In the genomic region with DNA sequence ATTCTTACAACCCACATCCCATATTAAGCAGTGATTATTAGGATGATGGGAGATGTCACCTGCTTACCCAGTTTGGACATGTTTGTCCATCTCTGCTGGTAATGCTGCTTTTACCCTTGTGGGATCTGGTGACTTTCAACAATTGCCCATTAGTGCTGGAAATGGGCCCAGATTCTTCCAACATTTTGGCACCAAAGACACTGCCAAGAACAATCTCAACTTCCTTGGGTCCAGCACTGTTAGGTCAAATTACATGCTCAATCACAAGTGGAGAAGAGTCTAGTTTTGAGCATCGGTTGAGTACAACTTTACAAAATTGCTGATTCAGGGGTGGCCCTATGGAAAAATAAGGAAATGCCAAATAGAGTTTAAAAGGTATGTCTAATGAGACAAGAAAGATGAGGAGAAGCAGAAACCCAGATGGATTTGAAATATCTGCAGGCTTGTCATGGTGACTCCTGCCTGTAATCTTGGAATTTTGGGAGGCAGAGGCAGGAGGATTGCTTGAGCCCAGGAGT, we compare ENCODE assay signal across 19 cellular contexts. TPM values are rescaled to one million over a fixed set of nuclear protein-coding genes. Genes with fewer than 3 reads are reported as not detected.
DNase-seq lines count a peak whose midpoint lies in the region; ATAC-seq, FAIRE-seq and TF ChIP-seq lines count a peak whose summit lies in the region.
"Had no signal": no experiment of that assay in that cellular context is flagged by ENCODE, and none has a peak within 500 bp of the region (broad histone marks: within the 10 kb centered on the region; RNA-seq: fewer than 3 reads in every experiment).

No MANE protein-coding gene starts in this region.

- no peak overlapping the region for H3K27ac ChIP-seq in A549

- peak overlapping the region; percentile 30 for H3K27ac Mint-ChIP-seq in activated T-helper 1 cell treated with anti-CD3 and anti-CD28 coated beads, Interleukin-12 subunit alpha, Interleukin-12 subunit beta, Interleukin-2, Interleukin-4 antibody, amounts not matched to agents 30 ng/mL and 10 ng/mL and 1 ng/mL, durations not matched to agents 14 hours and 24 hours and 36 hours
- H3K27ac Mint-ChIP-seq: CD4-positive, alpha-beta T cell had no signal

- intact Hi-C loops in activated T-helper 1 cell treated with anti-CD3 and anti-CD28 coated beads, Interleukin-12 subunit alpha, Interleukin-12 subunit beta, Interleukin-2, Interleukin-4 antibody, amounts not matched to agents 30 ng/mL and 10 ng/mL and 1 ng/mL, durations not matched to agents 14 hours and 24 hours and 36 hours (cut with micrococcal nuclease): no loop called here

- peak; percentile 23 for FAIRE-seq in A549 (lab: Jason Lieb, UNC)

- no peak for TF ChIP-seq RAD21 in A549 (conservative IDR thresholded peaks at IDR 0.05 in 1 of 2, IDR thresholded peaks at IDR 0.05 in 1 of 2)

- no peak overlapping the region for H3K4me3 Mint-ChIP-seq in activated T-helper 1 cell treated with anti-CD3 and anti-CD28 coated beads, Interleukin-12 subunit alpha, Interleukin-12 subunit beta, Interleukin-2, Interleukin-4 antibody, amounts not matched to agents 30 ng/mL and 10 ng/mL and 1 ng/mL, durations not matched to agents 14 hours and 24 hours and 36 hours
- H3K4me3 Mint-ChIP-seq: CD4-positive, alpha-beta T cell had no signal

- no peak overlapping the region for H3K4me3 ChIP-seq in A549
- H3K4me3 ChIP-seq in fibroblast of the aortic adventitia (ENCODE audit: low read depth, low read length): no peak overlapping the region

- no peak for DNase-seq in A549 (ENCODE audit: low read depth in 1 of 2, low spot score in 1 of 2)
- peak; percentile 44 for DNase-seq in DMS79 (lab: John Stamatoyannopoulos, UW)
- no peak for DNase-seq in activated T-helper 1 cell treated with anti-CD3 and anti-CD28 coated beads, Interleukin-12 subunit alpha, Interleukin-12 subunit beta, Interleukin-2, Interleukin-4 antibody, amounts not matched to agents 30 ng/mL and 10 ng/mL and 1 ng/mL, durations not matched to agents 14 hours and 24 hours and 36 hours (ENCODE audit: low spot score)
- peak; percentile 54 for DNase-seq in fibroblast of the aortic adventitia (ENCODE audit: low read depth)
- no peak for DNase-seq in stimulated activated naive CD4-positive, alpha-beta T cell treated with Interleukin-2 at 50 U/mL for 16 hours (lab: John Stamatoyannopoulos, UW)
- no peak for DNase-seq in NCI-H82 treated with DMSO at 0.1 percent for 48 hours (lab: John Stamatoyannopoulos, UW; ENCODE audit: unreplicated experiment)
- DNase-seq in stimulated activated naive CD8-positive, alpha-beta T cell treated with anti-CD3 and anti-CD28 coated beads, Interleukin-15, Interleukin-2, amounts not matched to agents 100 U/mL and 50 U/mL, for 24 hours: no peak
- DNase-seq: ACHN; BE2C; CD4-positive, alpha-beta T cell; Karpas-422; NCI-H1417; NCI-H1930; NCI-H2171 treated with DMSO at 0.1 percent for 48 hours; NCI-H510A treated with DMSO at 0.1 percent for 48 hours; NCI-H82 had no signal

- no peak for ATAC-seq in A549
- ATAC-seq in stimulated activated naive CD8-positive, alpha-beta T cell treated with anti-CD3 and anti-CD28 coated beads, Interleukin-15, Interleukin-2, amounts not matched to agents 100 U/mL and 50 U/mL, for 24 hours: no peak
- ATAC-seq: Panc1 had no signal

- TF ChIP-seq EP300 in A549 (IDR thresholded peaks at IDR 0.05): no peak

- TF ChIP-seq POLR2A in A549 (IDR thresholded peaks at IDR 0.05; ENCODE audit: low read length): no peak

- POLR2A ChIA-PET in A549 (lab: Yijun Ruan, JAX): no interaction called here

- peaks cover 9% of the 10 kb centered on the region for H3K4me1 Mint-ChIP-seq in activated T-helper 1 cell treated with anti-CD3 and anti-CD28 coated beads, Interleukin-12 subunit alpha, Interleukin-12 subunit beta, Interleukin-2, Interleukin-4 antibody, amounts not matched to agents 30 ng/mL and 10 ng/mL and 1 ng/mL, durations not matched to agents 14 hours and 24 hours and 36 hours (ENCODE audit: low read depth)

- 37% methylated on average over 1 of the region's 1 CpG for WGBS in A549 (ENCODE audit: missing lambda C conversion rate)

- no peak overlapping the region for H3K4me2 ChIP-seq in A549

- H3K36me3 Mint-ChIP-seq in activated T-helper 1 cell treated with anti-CD3 and anti-CD28 coated beads, Interleukin-12 subunit alpha, Interleukin-12 subunit beta, Interleukin-2, Interleukin-4 antibody, amounts not matched to agents 30 ng/mL and 10 ng/mL and 1 ng/mL, durations not matched to agents 14 hours and 24 hours and 36 hours (ENCODE audit: low read depth): no peaks in the 10 kb centered on the region

- H3K9me3 ChIP-seq in A549: peaks cover 3% of the 10 kb centered on the region; the same call in 1 of the 3 replicates
- H3K9me3 ChIP-seq: BE2C had no signal

- no peaks in the 10 kb centered on the region for H3K9me3 Mint-ChIP-seq in activated T-helper 1 cell treated with anti-CD3 and anti-CD28 coated beads, Interleukin-12 subunit alpha, Interleukin-12 subunit beta, Interleukin-2, Interleukin-4 antibody, amounts not matched to agents 30 ng/mL and 10 ng/mL and 1 ng/mL, durations not matched to agents 14 hours and 24 hours and 36 hours
- H3K9me3 Mint-ChIP-seq: CD4-positive, alpha-beta T cell had no signal

- TF ChIP-seq CTCF in A549 (IDR thresholded peaks at IDR 0.05): no peak
- no peak for TF ChIP-seq CTCF in fibroblast of the aortic adventitia (IDR thresholded peaks at IDR 0.05; ENCODE audit: insufficient read depth, low read length)

- CTCF ChIA-PET in A549 (lab: Yijun Ruan, JAX): interaction anchor here (1.1 to 5.3 kb wide), 2 partner anchors 77 to 162 kb away, joined by 3 to 51 read pairs; partner anchors contain the start of genes CAMTA2 and CHRNE

- H3K27me3 Mint-ChIP-seq in activated T-helper 1 cell treated with anti-CD3 and anti-CD28 coated beads, Interleukin-12 subunit alpha, Interleukin-12 subunit beta, Interleukin-2, Interleukin-4 antibody, amounts not matched to agents 30 ng/mL and 10 ng/mL and 1 ng/mL, durations not matched to agents 14 hours and 24 hours and 36 hours (ENCODE audit: insufficient read depth): peaks cover 4% of the 10 kb centered on the region
- H3K27me3 Mint-ChIP-seq: CD4-positive, alpha-beta T cell had no signal

- no peaks in the 10 kb centered on the region for H3K4me1 ChIP-seq in A549
- H3K4me1 ChIP-seq: BE2C had no signal

TF ChIP-seq in A549, 52 proteins besides CTCF, POLR2A, EP300 and RAD21:
- no peak for TF ChIP-seq CBX2 (IDR thresholded peaks at IDR 0.05; ENCODE audit: borderline replicate concordance, low read depth)
- TF ChIP-seq MAFK (IDR thresholded peaks at IDR 0.05; ENCODE audit: partially characterized antibody): peak; percentile 70

RNA-seq across cellular contexts. Expression of gene ZFP3, which starts 13.0 kb away (rescaled TPM):
- 4.1 and 4.8 TPM in 2 replicates for polyA plus RNA-seq in A549 (2011; rRNA removed)
- polyA plus RNA-seq in A549 (2012; cell fraction: cytosol; rRNA removed): 0.58 and 0.78 TPM in 2 replicates
- polyA plus RNA-seq in A549 (2012; cell fraction: nucleus; rRNA removed): 0.48 and 0.78 TPM in 2 replicates
- polyA plus RNA-seq in A549 (2017; fragmentation: RNase III; extraction: RNeasy Plus Mini Kit Qiagen cat#74134 plus additional on column Dnase treatment): 1.6 to 1.9 TPM (median 1.7 TPM) in 3 replicates
- polyA minus RNA-seq in A549 (2011; rRNA and poly(A)+ RNA removed): 2.6 and 3.3 TPM in 2 replicates
- total RNA-seq in activated T-helper 1 cell treated with anti-CD3 and anti-CD28 coated beads, Interleukin-12 subunit alpha, Interleukin-12 subunit beta, Interleukin-2, Interleukin-4 antibody, amounts not matched to agents 30 ng/mL and 10 ng/mL and 1 ng/mL, durations not matched to agents 14 hours and 24 hours and 36 hours: 1.9 and 2.0 TPM in 2 replicates
- 0.74 and 1.4 TPM in 2 replicates for total RNA-seq in fibroblast of the aortic adventitia (ENCODE audit: low replicate concordance)
- total RNA-seq: SK-MEL-5 had no signal

RNA-seq across cellular contexts. Expression of gene SLC52A1, which starts 30.1 kb away (rescaled TPM):
- polyA plus RNA-seq in A549 (2011; rRNA removed) (1.4 and 1.9 TPM in 2 replicates), A549 (2017; fragmentation: RNase III; extraction: RNeasy Plus Mini Kit Qiagen cat#74134 plus additional on column Dnase treatment) (1.0 to 1.4 TPM (median 1.3 TPM) in 3 replicates)
- polyA plus RNA-seq in A549 (2012; cell fraction: cytosol; rRNA removed): 0.63 and 0.87 TPM in 2 replicates
- 3.2 and 3.4 TPM in 2 replicates for polyA plus RNA-seq in A549 (2012; cell fraction: nucleus; rRNA removed)
- polyA minus RNA-seq in A549 (2011; rRNA and poly(A)+ RNA removed): 1.5 and 1.7 TPM in 2 replicates
- 0.20 and 0.23 TPM in 2 replicates for total RNA-seq in activated T-helper 1 cell treated with anti-CD3 and anti-CD28 coated beads, Interleukin-12 subunit alpha, Interleukin-12 subunit beta, Interleukin-2, Interleukin-4 antibody, amounts not matched to agents 30 ng/mL and 10 ng/mL and 1 ng/mL, durations not matched to agents 14 hours and 24 hours and 36 hours
- total RNA-seq in fibroblast of the aortic adventitia (ENCODE audit: low replicate concordance): 0.09 and 0.25 TPM in 2 replicates
- total RNA-seq: H4, SK-MEL-5 had no signal

RNA-seq across cellular contexts. Expression of gene ZNF232, which starts 46.4 kb away (rescaled TPM):
- 4.9 and 5.1 TPM in 2 replicates for polyA plus RNA-seq in A549 (2011; rRNA removed)
- polyA plus RNA-seq in A549 (2012; cell fraction: cytosol; rRNA removed): 1.9 and 2.1 TPM in 2 replicates
- polyA plus RNA-seq in A549 (2012; cell fraction: nucleus; rRNA removed): 1.1 and 1.9 TPM in 2 replicates
- polyA plus RNA-seq in A549 (2017; fragmentation: RNase III; extraction: RNeasy Plus Mini Kit Qiagen cat#74134 plus additional on column Dnase treatment): 4.7 to 5.1 TPM (median 4.7 TPM) in 3 replicates
- polyA minus RNA-seq in A549 (2011; rRNA and poly(A)+ RNA removed): 2.5 and 2.8 TPM in 2 replicates
- total RNA-seq in activated T-helper 1 cell treated with anti-CD3 and anti-CD28 coated beads, Interleukin-12 subunit alpha, Interleukin-12 subunit beta, Interleukin-2, Interleukin-4 antibody, amounts not matched to agents 30 ng/mL and 10 ng/mL and 1 ng/mL, durations not matched to agents 14 hours and 24 hours and 36 hours: 17.3 and 19.3 TPM in 2 replicates
- 4.5 and 6.4 TPM in 2 replicates for total RNA-seq in fibroblast of the aortic adventitia (ENCODE audit: low replicate concordance)

RNA-seq across cellular contexts. Expression of gene USP6, which starts 50.5 kb away (rescaled TPM):
- 0.01 TPM in 2 replicates for polyA plus RNA-seq in A549 (2011; rRNA removed)
- under 0.01 TPM in 2 replicates for polyA plus RNA-seq in A549 (2012; cell fraction: cytosol; rRNA removed)
- polyA plus RNA-seq in A549 (2012; cell fraction: nucleus; rRNA removed): 0.05 and 0.06 TPM in 2 replicates
- polyA plus RNA-seq in A549 (2017; fragmentation: RNase III; extraction: RNeasy Plus Mini Kit Qiagen cat#74134 plus additional on column Dnase treatment): 0.04 to 0.09 TPM (median 0.07 TPM) in 3 replicates
- polyA minus RNA-seq in A549 (2011; rRNA and poly(A)+ RNA removed): not detected in 2 replicates
- total RNA-seq in activated T-helper 1 cell treated with anti-CD3 and anti-CD28 coated beads, Interleukin-12 subunit alpha, Interleukin-12 subunit beta, Interleukin-2, Interleukin-4 antibody, amounts not matched to agents 30 ng/mL and 10 ng/mL and 1 ng/mL, durations not matched to agents 14 hours and 24 hours and 36 hours: 0.03 and 0.05 TPM in 2 replicates
- not detected in 2 replicates for total RNA-seq in fibroblast of the aortic adventitia (ENCODE audit: low replicate concordance)
- total RNA-seq: SK-MEL-5 had no signal

Comparison
In these comparisons a context has a peak if more than half of its experiments do, and no peak if none do; other contexts are left out.
1. DNase-seq: peak in DMS79 (single experiment) and fibroblast of the aortic adventitia (single experiment); none in A549 (0 of 2), activated T-helper 1 cell treated with anti-CD3 and anti-CD28 coated beads, Interleukin-12 subunit alpha, Interleukin-12 subunit beta, Interleukin-2, Interleukin-4 antibody, amounts not matched to agents 30 ng/mL and 10 ng/mL and 1 ng/mL, durations not matched to agents 14 hours and 24 hours and 36 hours (single experiment), stimulated activated naive CD4-positive, alpha-beta T cell treated with Interleukin-2 at 50 U/mL for 16 hours (single experiment), NCI-H82 treated with DMSO at 0.1 percent for 48 hours (single experiment) and stimulated activated naive CD8-positive, alpha-beta T cell treated with anti-CD3 and anti-CD28 coated beads, Interleukin-15, Interleukin-2, amounts not matched to agents 100 U/mL and 50 U/mL, for 24 hours (single experiment).